Comparison of ENCODE assay signal across 9 cellular contexts in the genomic region with DNA sequence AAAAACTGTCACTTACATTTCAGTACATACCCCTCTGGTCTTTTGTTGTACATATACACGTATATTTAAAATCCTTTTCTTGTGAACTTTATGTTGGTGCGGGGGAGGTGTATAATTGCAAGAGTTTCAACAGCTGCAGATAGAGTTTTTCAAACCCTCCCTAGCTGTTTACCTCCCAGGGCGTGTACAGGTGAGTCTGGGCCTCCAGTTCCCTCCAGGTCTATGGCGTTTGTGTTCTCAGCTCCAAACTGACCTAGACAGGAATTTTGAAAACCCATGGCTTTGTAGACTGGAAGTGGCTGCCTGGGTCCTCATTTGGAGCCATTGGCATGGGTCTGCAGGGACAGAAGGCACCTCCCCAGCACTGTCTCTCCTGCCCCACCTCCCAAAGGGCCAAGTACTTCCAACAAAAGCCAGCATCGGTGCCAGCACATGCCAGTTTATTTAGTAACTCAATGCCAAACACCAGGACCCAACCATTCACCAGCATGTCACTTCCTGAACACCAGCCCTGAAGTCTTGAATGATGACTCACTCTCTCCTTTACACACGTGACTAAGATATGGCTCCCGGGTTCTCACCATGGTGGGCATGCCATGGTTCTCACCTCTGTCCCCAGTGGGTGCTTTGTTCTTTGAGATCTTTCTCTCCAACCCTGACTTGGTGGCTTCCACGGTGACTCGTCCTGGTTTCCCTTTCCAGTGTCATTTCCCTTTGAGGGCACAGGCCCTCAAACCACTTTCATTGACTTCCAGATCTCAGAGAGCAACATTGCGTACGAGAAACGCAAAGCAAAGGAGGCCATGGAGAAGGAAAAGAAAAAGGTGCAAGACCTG. TPM values are rescaled to one million over a fixed set of nuclear protein-coding genes. Genes with fewer than 3 reads are reported as not detected.
DNase-seq lines count a peak whose midpoint lies in the region; ATAC-seq, FAIRE-seq and TF ChIP-seq lines count a peak whose summit lies in the region.
"Had no signal": no experiment of that assay in that cellular context is flagged by ENCODE, and none has a peak within 500 bp of the region (broad histone marks: within the 10 kb centered on the region; RNA-seq: fewer than 3 reads in every experiment).

No MANE protein-coding gene starts in this region.

- no peaks in the 10 kb centered on the region for H3K36me3 ChIP-seq in SJCRH30
- no peaks in the 10 kb centered on the region for H3K36me3 ChIP-seq in bronchial epithelial cell (ENCODE audit: control insufficient read depth, insufficient read depth, low read length)

- no peak overlapping the region for H3K4me3 ChIP-seq in SJCRH30
- no peak overlapping the region for H3K4me3 ChIP-seq in bronchial epithelial cell (ENCODE audit: low read depth, low read length)

- ATAC-seq in GM19351 (IDR thresholded peaks at IDR 0.05; ENCODE audit: unreplicated experiment): no peak

- H3K9me3 Mint-ChIP-seq in progenitor cell of endocrine pancreas (ENCODE audit: low read depth): no peaks in the 10 kb centered on the region

- FAIRE-seq in bronchial epithelial cell (lab: Jason Lieb, UNC): peak; percentile 98

- H3K27ac Mint-ChIP-seq in progenitor cell of endocrine pancreas: peak overlapping the region; percentile 79

- TF ChIP-seq CTCF in bronchial epithelial cell (IDR thresholded peaks at IDR 0.05; ENCODE audit: insufficient read depth, low read length, severe bottlenecking) (no peak), progenitor cell of endocrine pancreas (IDR thresholded peaks at IDR 0.05; ENCODE audit: unreplicated experiment) (no peak)

- no peaks in the 10 kb centered on the region for H3K27me3 Mint-ChIP-seq in progenitor cell of endocrine pancreas

- no peak overlapping the region for H3K4me3 Mint-ChIP-seq in progenitor cell of endocrine pancreas (ENCODE audit: low read depth)

- no peaks in the 10 kb centered on the region for H3K9me3 ChIP-seq in SJCRH30 (replicated peaks)

- no peak overlapping the region for H3K27ac ChIP-seq in SJCRH30
- H3K27ac ChIP-seq: VCaP had no signal

- peaks cover 7% of the 10 kb centered on the region for H3K4me1 Mint-ChIP-seq in progenitor cell of endocrine pancreas (ENCODE audit: low read depth)

- peaks cover 16% of the 10 kb centered on the region for H3K4me1 ChIP-seq in SJCRH30

- no peaks in the 10 kb centered on the region for H3K27me3 ChIP-seq in SJCRH30
- H3K27me3 ChIP-seq in bronchial epithelial cell (ENCODE audit: control insufficient read depth, insufficient read depth, low read length): no peaks in the 10 kb centered on the region

- H3K36me3 Mint-ChIP-seq in progenitor cell of endocrine pancreas (ENCODE audit: insufficient read depth): no peaks in the 10 kb centered on the region

- DNase-seq in SIG-M5 treated with dmso at 0.1 percent for 504 hours (lab: John Stamatoyannopoulos, UW; ENCODE audit: unreplicated experiment) (peak; percentile 48), SIG-M5 (lab: John Stamatoyannopoulos, UW) (no peak), SJCRH30 (peak; percentile 52 to 59), bronchial epithelial cell (ENCODE audit: low read depth) (peak; percentile 96), progenitor cell of endocrine pancreas (ENCODE audit: low spot score, unreplicated experiment) (no peak), occipital lobe (lab: John Stamatoyannopoulos, UW) (no peak), DMS114 treated with DMSO at 0.1 percent for 48 hours (lab: John Stamatoyannopoulos, UW; ENCODE audit: unreplicated experiment) (no peak)

RNA-seq across cellular contexts. Expression of a gene that starts 57.3 kb away (rescaled TPM):
- total RNA-seq in SJCRH30 (2014; rRNA removed; shearing (Covaris generic)): 203 and 208 TPM in 2 replicates
- total RNA-seq in bronchial epithelial cell (41.5 and 42.6 TPM in 2 replicates), progenitor cell of endocrine pancreas (17.8 and 19.4 TPM in 2 replicates), occipital lobe (8.3 TPM)

Comparison
In these comparisons a context has a peak if more than half of its experiments do, and no peak if none do; other contexts are left out.
1. DNase-seq: peak in SIG-M5 treated with dmso at 0.1 percent for 504 hours (single experiment), SJCRH30 (2 of 2) and bronchial epithelial cell (single experiment); none in SIG-M5 (single experiment), progenitor cell of endocrine pancreas (single experiment), occipital lobe (single experiment) and DMS114 treated with DMSO at 0.1 percent for 48 hours (single experiment).